31 cellular contexts compared by ENCODE assay signal in the genomic region with DNA sequence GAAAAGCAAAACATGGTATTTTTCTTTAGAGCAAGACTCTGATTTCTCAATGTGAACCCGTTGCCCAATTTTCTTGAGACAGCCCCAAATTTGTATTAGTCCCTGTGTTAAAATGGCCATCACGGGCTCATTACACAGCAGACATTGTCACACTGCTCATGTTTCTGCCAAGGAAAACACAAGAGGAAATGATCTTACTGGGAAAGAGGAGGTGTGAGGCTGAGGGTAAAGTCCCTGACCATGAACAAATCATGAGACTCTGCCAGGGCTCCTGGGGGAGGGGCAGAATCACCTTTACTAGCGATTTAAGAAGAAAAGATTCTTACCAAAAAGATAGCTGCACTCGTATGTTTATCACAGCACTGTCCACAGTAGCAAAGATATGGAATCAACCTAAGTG. TPM values are rescaled to one million over a fixed set of nuclear protein-coding genes. Genes with fewer than 3 reads are reported as not detected.
DNase-seq lines count a peak whose midpoint lies in the region; ATAC-seq and TF ChIP-seq lines count a peak whose summit lies in the region.
"Had no signal": no experiment of that assay in that cellular context is flagged by ENCODE, and none has a peak within 500 bp of the region (broad histone marks: within the 10 kb centered on the region; RNA-seq: fewer than 3 reads in every experiment).

No MANE protein-coding gene starts in this region.

- peaks cover 32 to 37% of the 10 kb centered on the region in 2 experiments for H3K4me1 Mint-ChIP-seq in H9
- H3K4me1 Mint-ChIP-seq: mesothelial cell of epicardium; naive thymus-derived CD8-positive, alpha-beta T cell; stimulated activated memory B cell treated with anti-CD40 and anti-IgM and Interleukin-4, amounts not matched to agents 10 μg/mL and 1 μg/mL and 100 μg/mL, for 72 hours had no signal

- H2BK20ac ChIP-seq in H9 (ENCODE audit: low read depth, low read length, poor library complexity, severe bottlenecking): no peak overlapping the region

- H3K4ac ChIP-seq in H9 (ENCODE audit: low read depth, low read length) (no peak overlapping the region), neuronal stem cell (ENCODE audit: low read length) (no peak overlapping the region)

- no peaks in the 10 kb centered on the region for H3K23me2 ChIP-seq in H9 (ENCODE audit: insufficient read length, low read depth, low read length, poor library complexity, severe bottlenecking)

- no peaks in the 10 kb centered on the region for H3K27me3 Mint-ChIP-seq in H9 (ENCODE audit: low read depth)

- DNase-seq in H9 (peak; percentile 8), dermis microvascular lymphatic vessel endothelial cell (ENCODE audit: low read depth in 2 of 2) (peak; percentile 55 to 63), glomerular visceral epithelial cell (ENCODE audit: extremely low spot score) (peak; percentile 11), mucosa of gallbladder (ENCODE audit: low spot score) (peak; percentile 50), neuronal stem cell (ENCODE audit: low spot score) (no peak)
- DNase-seq: ACHN; activated CD4-positive, alpha-beta T cell treated with anti-CD3 and anti-CD28 coated beads for 48 hours; activated CD8-positive, alpha-beta memory T cell treated with anti-CD3 and anti-CD28 coated beads for 24 hours; activated effector memory CD4-positive, alpha-beta T cell treated with Interleukin-2 at 50 U/mL for 16 hours; activated naive CD8-positive, alpha-beta T cell treated with anti-CD3 and anti-CD28 coated beads, Interleukin-2, amount 10 ng/mL, durations not matched to agents 7 days and 5 days; BE2C; effector CD8-positive, alpha-beta T cell; glutamatergic neuron; naive thymus-derived CD8-positive, alpha-beta T cell; NCI-H1105 treated with DMSO at 0.1 percent for 48 hours; NCI-H1930; NCI-H526; NK-92 treated with Interleukin-12 subunit alpha and Interleukin-12 subunit beta, amount 100 ng/mL, for 24 hours; occipital lobe; retina; SHP77 treated with DMSO at 0.1 percent for 48 hours; stimulated activated CD4-positive, alpha-beta T cell treated with anti-CD3 and anti-CD28 coated beads, Interleukin-4, amount 100 ng/mL, for 4 hours had no signal

- H3K4me2 ChIP-seq in H9 (ENCODE audit: insufficient read depth, insufficient read length, low read length): no peak overlapping the region
- H3K4me2 ChIP-seq in neuronal stem cell (ENCODE audit: insufficient read depth, low read length, poor library complexity, severe bottlenecking): no peak overlapping the region

- peaks cover 2% of the 10 kb centered on the region; the same call in 1 of the 2 replicates for H3K4me1 ChIP-seq in H9 (ENCODE audit: insufficient read depth, low read length)
- H3K4me1 ChIP-seq in neuronal stem cell (ENCODE audit: control insufficient read depth in 2 of 2, insufficient read depth in 1 of 2, low read depth in 1 of 2, low read length in 2 of 2): peaks cover 0 to under 1% of the 10 kb centered on the region in 2 donors
- H3K4me1 ChIP-seq: BE2C had no signal

- H3K27ac ChIP-seq in H9 (ENCODE audit: insufficient read length, low read depth, low read length): no peak overlapping the region
- no peak overlapping the region for H3K27ac ChIP-seq in neuronal stem cell (replicated peaks; ENCODE audit: low read length)
- H3K27ac ChIP-seq: VCaP had no signal

- peak overlapping the region in 2 of 3 experiments; percentile 13 to 69; a peak in 1 of 7 replicates for H3K27ac Mint-ChIP-seq in H9
- H3K27ac Mint-ChIP-seq: activated naive CD8-positive, alpha-beta T cell treated with anti-CD3 and anti-CD28 coated beads, Interleukin-2, amount 10 ng/mL, durations not matched to agents 7 days and 5 days; mesothelial cell of epicardium; naive thymus-derived CD8-positive, alpha-beta T cell; stimulated activated memory B cell treated with anti-CD40 and anti-IgM and Interleukin-4, amounts not matched to agents 10 μg/mL and 1 μg/mL and 100 μg/mL, for 72 hours had no signal

- H4K5ac ChIP-seq in H9 (ENCODE audit: insufficient read length, low read depth, low read length): no peak overlapping the region

- H3K9ac ChIP-seq in H9 (ENCODE audit: extremely low read depth, insufficient read length, low read length): no peak overlapping the region
- no peak overlapping the region for H3K9ac ChIP-seq in neuronal stem cell (ENCODE audit: low read depth, low read length, poor library complexity)

- H3K9me3 Mint-ChIP-seq in H9: no peaks in the 10 kb centered on the region
- H3K9me3 Mint-ChIP-seq: activated naive CD8-positive, alpha-beta T cell treated with anti-CD3 and anti-CD28 coated beads, Interleukin-2, amount 10 ng/mL, durations not matched to agents 7 days and 5 days; mesothelial cell of epicardium; naive thymus-derived CD8-positive, alpha-beta T cell; stimulated activated memory B cell treated with anti-CD40 and anti-IgM and Interleukin-4, amounts not matched to agents 10 μg/mL and 1 μg/mL and 100 μg/mL, for 72 hours had no signal

- peaks cover 26 to 64% (median 59%) of the 10 kb centered on the region in 3 experiments for H3K36me3 Mint-ChIP-seq in H9 (ENCODE audit: insufficient read depth in 1 of 3, low read depth in 3 of 3)
- H3K36me3 Mint-ChIP-seq: activated naive CD8-positive, alpha-beta T cell treated with anti-CD3 and anti-CD28 coated beads, Interleukin-2, amount 10 ng/mL, durations not matched to agents 7 days and 5 days; mesothelial cell of epicardium; naive thymus-derived CD8-positive, alpha-beta T cell; stimulated activated memory B cell treated with anti-CD40 and anti-IgM and Interleukin-4, amounts not matched to agents 10 μg/mL and 1 μg/mL and 100 μg/mL, for 72 hours had no signal

- no peak overlapping the region for H3K23ac ChIP-seq in H9 (ENCODE audit: insufficient read length, low read depth, low read length)
- H3K23ac ChIP-seq in neuronal stem cell (ENCODE audit: low read depth, low read length, poor library complexity): no peak overlapping the region

- H3K18ac ChIP-seq in H9 (ENCODE audit: insufficient read length, low read depth, low read length): no peak overlapping the region
- no peak overlapping the region for H3K18ac ChIP-seq in neuronal stem cell (ENCODE audit: low read length)

- H2BK12ac ChIP-seq in H9 (ENCODE audit: insufficient read length, low read depth, low read length) (no peak overlapping the region), neuronal stem cell (ENCODE audit: low read length) (no peak overlapping the region)

- H2AK5ac ChIP-seq in H9 (ENCODE audit: insufficient read length, low read length) (no peak overlapping the region), neuronal stem cell (ENCODE audit: low read depth, low read length) (no peak overlapping the region)

- H4K20me1 ChIP-seq in H9 (ENCODE audit: control insufficient read depth, insufficient read depth, insufficient read length): no peaks in the 10 kb centered on the region

- H3K14ac ChIP-seq in H9 (ENCODE audit: insufficient read depth, low read length) (no peak overlapping the region), neuronal stem cell (ENCODE audit: low read length) (no peak overlapping the region)

- no peaks in the 10 kb centered on the region for H3K27me3 ChIP-seq in H9 (ENCODE audit: insufficient read depth, low read length)
- no peaks in the 10 kb centered on the region for H3K27me3 ChIP-seq in neuronal stem cell (ENCODE audit: control insufficient read depth in 3 of 3, insufficient read depth in 3 of 3, low read depth in 1 of 3, low read length in 3 of 3)
- H3K27me3 ChIP-seq: BE2C, esophagus muscularis mucosa had no signal

- no peak overlapping the region for H3K4me3 ChIP-seq in neuronal stem cell (ENCODE audit: low read length in 2 of 2)
- H3K4me3 ChIP-seq: esophagus muscularis mucosa had no signal

- H3K79me1 ChIP-seq in H9 (ENCODE audit: insufficient read depth, low read depth, low read length, poor library complexity, severe bottlenecking) (peaks cover 2% of the 10 kb centered on the region), neuronal stem cell (ENCODE audit: low read depth, low read length) (no peaks in the 10 kb centered on the region)

- peaks cover 0 to 7% of the 10 kb centered on the region in 2 donors for H3K36me3 ChIP-seq in neuronal stem cell (replicated peaks in 1 of 2; ENCODE audit: control insufficient read depth in 2 of 2, insufficient read depth in 2 of 2, low read length in 2 of 2)
- H3K36me3 ChIP-seq: BE2C had no signal

- no peak overlapping the region for H4K8ac ChIP-seq in H9 (replicated peaks; ENCODE audit: insufficient read length, low read depth, low read length)
- H4K8ac ChIP-seq in neuronal stem cell (ENCODE audit: low read depth, low read length): no peak overlapping the region

- no peak overlapping the region for H3T11ph ChIP-seq in H9 (ENCODE audit: low read length)

- H2AFZ ChIP-seq in H9 (ENCODE audit: low read length) (no peak overlapping the region), neuronal stem cell (ENCODE audit: low read length) (no peak overlapping the region)

- H2BK120ac ChIP-seq in H9 (ENCODE audit: low read depth, low read length, poor library complexity, severe bottlenecking) (no peak overlapping the region), neuronal stem cell (ENCODE audit: low read depth, low read length) (no peak overlapping the region)

- H4K91ac ChIP-seq in H9 (ENCODE audit: insufficient read length, low read depth, low read length) (no peak overlapping the region), neuronal stem cell (ENCODE audit: low read depth, low read length, poor library complexity) (no peak overlapping the region)

- no peak for TF ChIP-seq CTCF in H9 (conservative IDR thresholded peaks at IDR 0.05)

- no peak overlapping the region for H2BK15ac ChIP-seq in H9 (ENCODE audit: low read depth, low read length)
- H2BK15ac ChIP-seq in neuronal stem cell (ENCODE audit: low read length): no peak overlapping the region

- H2BK5ac ChIP-seq in H9 (ENCODE audit: insufficient read length, low read length): no peak overlapping the region
- no peak overlapping the region for H2BK5ac ChIP-seq in neuronal stem cell (ENCODE audit: low read length)

- H3K9me3 ChIP-seq in H9 (ENCODE audit: control insufficient read depth, low read depth, low read length) (no peaks in the 10 kb centered on the region), neuronal stem cell (replicated peaks in 1 of 2; ENCODE audit: control insufficient read depth in 2 of 2, insufficient read depth in 1 of 2, low read depth in 1 of 2, low read length in 2 of 2) (no peaks in the 10 kb centered on the region)
- H3K9me3 ChIP-seq: BE2C, esophagus muscularis mucosa had no signal

- ATAC-seq in HG03280 (IDR thresholded peaks at IDR 0.05; ENCODE audit: unreplicated experiment): no peak
- no peak for ATAC-seq in GM18498 (IDR thresholded peaks at IDR 0.05; ENCODE audit: unreplicated experiment)
- ATAC-seq in GM18519 (IDR thresholded peaks at IDR 0.05; ENCODE audit: low FRiP score, unreplicated experiment): no peak
- ATAC-seq: HCT116; naive thymus-derived CD8-positive, alpha-beta T cell; stimulated activated memory B cell treated with anti-CD40 and anti-IgM and Interleukin-4, amounts not matched to agents 10 μg/mL and 1 μg/mL and 100 μg/mL, for 72 hours had no signal

- no peaks in the 10 kb centered on the region for H3K79me2 ChIP-seq in H9 (ENCODE audit: insufficient read depth, low read length)

- no peak overlapping the region; a peak in 1 of 5 replicates for H3K4me3 Mint-ChIP-seq in H9
- H3K4me3 Mint-ChIP-seq: activated naive CD8-positive, alpha-beta T cell treated with anti-CD3 and anti-CD28 coated beads, Interleukin-2, amount 10 ng/mL, durations not matched to agents 7 days and 5 days; mesothelial cell of epicardium; naive thymus-derived CD8-positive, alpha-beta T cell; stimulated activated memory B cell treated with anti-CD40 and anti-IgM and Interleukin-4, amounts not matched to agents 10 μg/mL and 1 μg/mL and 100 μg/mL, for 72 hours had no signal

- no peak overlapping the region for H3K56ac ChIP-seq in H9 (ENCODE audit: insufficient read length, low read depth, low read length)

- no CpG with 5 or more reads among the region's 4 CpGs for WGBS in H9 (ENCODE audit: extremely low coverage, insufficient read length, low lambda C conversion rate)
- no CpG with 5 or more reads among the region's 4 CpGs for WGBS in neuronal stem cell (ENCODE audit: extremely low coverage in 2 of 2, insufficient read length in 2 of 2, insufficient replicate concordance in 1 of 2), 2 donors

RNA-seq across cellular contexts. Expression of a gene that starts 54.5 kb away (rescaled TPM):
- total RNA-seq in H9 (2021): 40.1 and 41.9 TPM in 2 replicates
- total RNA-seq in dermis microvascular lymphatic vessel endothelial cell: 4.6 and 7.7 TPM in 2 replicates
- 4.3 TPM for total RNA-seq in mucosa of gallbladder
- polyA plus RNA-seq in neuronal stem cell (2013, experiment 1 of 2): 7.8 TPM
- 7.9 TPM for polyA plus RNA-seq in neuronal stem cell (2013, experiment 2 of 2)
- total RNA-seq: HT-29; naive thymus-derived CD8-positive, alpha-beta T cell had no signal
